12 cellular contexts compared by ENCODE assay signal in genomic region chr2:175630319-175631246, GRCh38.
DNase-seq lines count a peak whose midpoint lies in the region; TF ChIP-seq lines count a peak whose summit lies in the region.
"Had no signal": no experiment of that assay in that cellular context is flagged by ENCODE, and none has a peak within 500 bp of the region (broad histone marks: within the 10 kb centered on the region; RNA-seq: fewer than 3 reads in every experiment).

No MANE protein-coding gene starts in this region.

- no peak overlapping the region for H3K4me3 ChIP-seq in OCI-LY3 (ENCODE audit: low read length)
- H3K4me3 ChIP-seq in osteoblast (ENCODE audit: insufficient read depth, low read length), result no peak overlapping the region
- H3K4me3 ChIP-seq: cardiac muscle cell, heart right ventricle had no signal

- H3K4me2 ChIP-seq in OCI-LY3 (ENCODE audit: low read length), result peak overlapping the region; percentile 7; the same call in 1 of the 2 replicates
- H3K4me2 ChIP-seq in osteoblast (ENCODE audit: insufficient read depth, low read length), result no peak overlapping the region

- H3K4me1 ChIP-seq in OCI-LY3 (ENCODE audit: low read length), result peaks cover 6% of the 10 kb centered on the region
- H3K4me1 ChIP-seq in osteoblast (ENCODE audit: insufficient read depth, low read length), result no peaks in the 10 kb centered on the region
- H3K4me1 ChIP-seq: heart right ventricle had no signal

- H4K20me1 ChIP-seq in OCI-LY3 (ENCODE audit: insufficient read depth, low read length) (no peaks in the 10 kb centered on the region), osteoblast (ENCODE audit: insufficient read depth, low read length) (no peaks in the 10 kb centered on the region)

- no peaks in the 10 kb centered on the region for H3K9me3 ChIP-seq in OCI-LY3 (ENCODE audit: insufficient read depth, low read length)
- H3K9me3 ChIP-seq in osteoblast (ENCODE audit: low read depth, low read length), result no peaks in the 10 kb centered on the region

- H2AFZ ChIP-seq in OCI-LY3 (ENCODE audit: low read depth, low read length), result no peak overlapping the region
- H2AFZ ChIP-seq in osteoblast (ENCODE audit: low read length), result no peak overlapping the region

- H3K79me2 ChIP-seq in OCI-LY3 (ENCODE audit: low read length) (no peaks in the 10 kb centered on the region), osteoblast (ENCODE audit: insufficient read depth, low read length) (no peaks in the 10 kb centered on the region)

- no peak overlapping the region for H3K9ac ChIP-seq in OCI-LY3 (ENCODE audit: low read length)

- H3K27ac ChIP-seq in OCI-LY3 (ENCODE audit: low read length) (no peak overlapping the region), osteoblast (ENCODE audit: low read depth, low read length) (no peak overlapping the region)
- H3K27ac ChIP-seq: cardiac muscle cell, heart right ventricle had no signal

- H3K27me3 ChIP-seq in OCI-LY3 (ENCODE audit: low read depth, low read length), result peaks cover 7% of the 10 kb centered on the region; the same call in 1 of the 2 replicates
- no peaks in the 10 kb centered on the region for H3K27me3 ChIP-seq in osteoblast (ENCODE audit: insufficient read depth, low read length)

- peak; percentile 17; the same call in 1 of the 2 replicates for TF ChIP-seq CTCF in OCI-LY3 (IDR thresholded peaks at IDR 0.05; ENCODE audit: low read depth, low read length)
- TF ChIP-seq CTCF in GM13977 (IDR thresholded peaks at IDR 0.05; ENCODE audit: extremely low read depth, insufficient read depth, missing control alignments), result no peak
- no peak for TF ChIP-seq CTCF in osteoblast (IDR thresholded peaks at IDR 0.05; ENCODE audit: extremely low read depth, low read depth, low read length)

- in situ Hi-C loops in GM13977 (cut with MboI; ENCODE audit: low pct_unique_long_range_greater_than_20kb, low sequenced_read_pairs, unreplicated experiment), result no loop called here

- H3K36me3 ChIP-seq in OCI-LY3 (replicated peaks; ENCODE audit: low read depth, low read length), result no peaks in the 10 kb centered on the region
- no peaks in the 10 kb centered on the region for H3K36me3 ChIP-seq in osteoblast (ENCODE audit: insufficient read depth, low read length)
- H3K36me3 ChIP-seq: cardiac muscle cell, heart right ventricle had no signal

- peak; percentile 48 for DNase-seq in Daoy (ENCODE audit: low read depth)
- DNase-seq in NCI-H2029 treated with DMSO at 0.1 percent for 48 hours (lab: John Stamatoyannopoulos, UW), result peak; percentile 94
- DNase-seq in islet precursor cell, result peak; percentile 60
- DNase-seq in NCI-H2227 treated with DMSO at 0.1 percent for 48 hours (lab: John Stamatoyannopoulos, UW), result no peak
- no peak for DNase-seq in GM13977 (ENCODE audit: low spot score)
- DNase-seq in osteoblast (ENCODE audit: insufficient read length, low spot score, missing footprints), result no peak
- no peak for DNase-seq in activated CD8-positive, alpha-beta memory T cell treated with anti-CD3 and anti-CD28 coated beads for 24 hours
- DNase-seq: activated CD8-positive, alpha-beta memory T cell treated with anti-CD3 and anti-CD28 coated beads, Interleukin-2, amount 10 ng/mL, durations not matched to agents 7 days and 5 days; heart right ventricle; stimulated activated naive CD8-positive, alpha-beta T cell treated with anti-CD3 and anti-CD28 coated beads, Interleukin-15, amount 100 ng/mL, for 72 hours had no signal

Comparison
In these comparisons a context has a peak if more than half of its experiments do, and no peak if none do; other contexts are left out.
1. DNase-seq: peak in Daoy (single experiment), NCI-H2029 treated with DMSO at 0.1 percent for 48 hours (single experiment) and islet precursor cell (single experiment); none in NCI-H2227 treated with DMSO at 0.1 percent for 48 hours (single experiment), GM13977 (single experiment), osteoblast (single experiment) and activated CD8-positive, alpha-beta memory T cell treated with anti-CD3 and anti-CD28 coated beads for 24 hours (single experiment).